ENCODE assay signal across 8 cellular contexts in the genomic region with DNA sequence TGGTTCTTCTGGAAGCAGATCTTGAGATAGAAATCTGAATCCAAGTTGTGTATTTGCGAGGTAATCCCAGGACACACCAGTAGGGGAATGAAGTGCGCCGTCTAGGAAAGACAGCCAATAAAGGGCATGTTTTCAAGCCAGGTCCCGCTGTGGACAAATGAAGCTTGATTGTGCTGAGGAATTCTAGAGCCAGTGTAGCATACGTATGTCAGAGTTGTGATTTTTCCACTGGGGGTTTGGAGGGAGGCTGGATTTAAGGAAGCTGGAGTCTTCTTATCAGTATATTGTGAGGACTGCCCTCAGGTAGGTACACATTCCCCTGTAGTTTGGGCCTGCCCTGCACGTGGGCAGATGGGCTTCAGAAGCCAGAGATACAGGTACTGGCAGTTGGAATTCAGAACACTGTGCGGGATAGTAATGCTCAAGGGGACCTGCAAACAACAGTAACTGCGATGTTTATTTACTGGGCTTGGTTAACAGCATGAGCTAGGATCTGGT. TPM values are rescaled to one million over a fixed set of nuclear protein-coding genes. Genes with fewer than 3 reads are reported as not detected.
DNase-seq lines count a peak whose midpoint lies in the region; ATAC-seq and TF ChIP-seq lines count a peak whose summit lies in the region.

No MANE protein-coding gene starts in this region.

- peak; percentile 62 for TF ChIP-seq CTCF in GM12872 (IDR thresholded peaks at IDR 0.05; ENCODE audit: insufficient read depth, low read depth, low read length)
- TF ChIP-seq CTCF in VCaP (conservative IDR thresholded peaks at IDR 0.05) = peak; percentile 70
- TF ChIP-seq CTCF in type B pancreatic cell (conservative IDR thresholded peaks at IDR 0.05) = peak; percentile 72
- no peak for TF ChIP-seq CTCF in tibial artery (IDR thresholded peaks at IDR 0.05)

- H3K4me1 Mint-ChIP-seq in type B pancreatic cell (ENCODE audit: unreplicated experiment) = peaks cover 40% of the 10 kb centered on the region

- no peak overlapping the region for H3K4me3 ChIP-seq in tibial artery

- H3K27me3 ChIP-seq in tibial artery = no peaks in the 10 kb centered on the region

- DNase-seq in ACHN = peak; percentile 75
- peak; percentile 51 for DNase-seq in iPS DF 4.7 (ENCODE audit: extremely low read depth, low spot score)
- DNase-seq in type B pancreatic cell (ENCODE audit: extremely low spot score, unreplicated experiment) = no peak
- no peak for DNase-seq in tibial artery
- DNase-seq in NCI-H774 (lab: John Stamatoyannopoulos, UW) = no peak

- H3K4me3 Mint-ChIP-seq in type B pancreatic cell = no peak overlapping the region

- no peak overlapping the region for H3K27ac Mint-ChIP-seq in type B pancreatic cell

- peaks cover 7% of the 10 kb centered on the region for H3K36me3 Mint-ChIP-seq in type B pancreatic cell

- no peaks in the 10 kb centered on the region for H3K9me3 ChIP-seq in tibial artery

- ATAC-seq in HG02623 (IDR thresholded peaks at IDR 0.05; ENCODE audit: unreplicated experiment) = no peak

- H3K4me1 ChIP-seq in tibial artery = peaks cover 0 to 9% (median 1%) of the 10 kb centered on the region in 4 donors

- H3K27ac ChIP-seq in VCaP = peak overlapping the region; percentile 66
- H3K27ac ChIP-seq in tibial artery = no peak overlapping the region

- intact Hi-C loops in tibial artery (cut with DNase I; ENCODE audit: low total_unique reads) = no loop called here

- no peaks in the 10 kb centered on the region for H3K9me3 Mint-ChIP-seq in type B pancreatic cell

- in situ Hi-C loops in ACHN (cut with HindIII; ENCODE audit: low pct_ligation_motif_present, low pct_unique_long_range_greater_than_20kb, low sequenced_read_pairs) = no loop called here

- H3K36me3 ChIP-seq in tibial artery = no peaks in the 10 kb centered on the region

- no peaks in the 10 kb centered on the region for H3K27me3 Mint-ChIP-seq in type B pancreatic cell

RNA-seq across cellular contexts. Expression of a gene that starts 50.9 kb away (rescaled TPM):
- 26.6 and 28.8 TPM in 2 replicates for total RNA-seq in type B pancreatic cell (ENCODE audit: low replicate concordance)

Comparison
In these comparisons a context has a peak if more than half of its experiments do, and no peak if none do; other contexts are left out.
1. DNase-seq: peak in ACHN (single experiment) and iPS DF 4.7 (single experiment); none in type B pancreatic cell (single experiment), tibial artery (0 of 2) and NCI-H774 (single experiment).
2. CTCF ChIP-seq: peak in GM12872 (single experiment), VCaP (single experiment) and type B pancreatic cell (single experiment); none in tibial artery (0 of 2).